Comparison of ENCODE assay signal across 10 cellular contexts in the genomic region with DNA sequence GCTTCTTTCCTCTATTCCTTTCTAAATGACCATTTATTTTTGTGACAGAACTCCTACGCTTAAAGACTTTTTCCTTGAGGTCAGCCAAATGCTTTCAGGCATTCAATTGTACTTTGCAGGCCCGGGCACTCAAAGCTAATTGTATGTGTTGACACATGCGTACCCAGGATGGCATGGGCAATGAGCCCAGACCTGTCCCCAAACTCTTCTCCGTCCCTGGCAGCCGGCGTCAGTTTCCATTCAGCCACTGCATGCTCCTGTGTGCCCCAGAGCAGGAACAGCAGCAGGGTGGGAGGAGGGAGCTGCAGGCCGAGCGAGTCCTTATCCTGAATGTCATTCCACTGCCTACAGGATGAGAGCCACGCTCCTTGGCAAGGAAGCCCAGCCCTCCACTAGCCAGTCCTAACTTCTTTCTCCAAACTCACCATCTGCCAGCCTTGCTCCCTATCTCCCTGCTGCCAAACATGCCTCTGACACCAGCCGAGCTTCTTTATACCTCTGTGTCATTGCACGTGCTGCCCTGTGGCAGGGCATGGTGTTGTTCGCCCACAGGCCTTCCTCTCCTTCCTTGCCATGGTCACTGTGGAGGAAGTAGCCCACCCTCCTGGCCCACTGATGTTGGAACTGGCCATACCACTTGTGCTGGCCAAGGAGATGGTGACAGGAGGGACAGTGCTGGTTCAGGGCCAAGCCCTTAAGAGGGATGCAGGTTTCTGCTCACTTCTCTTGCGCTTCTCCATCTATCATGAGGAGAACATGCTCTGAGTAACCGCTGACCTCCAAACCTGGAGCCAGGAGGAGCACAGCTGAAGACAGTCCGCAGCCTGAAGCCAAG.
DNase-seq lines count a peak whose midpoint lies in the region; ATAC-seq and TF ChIP-seq lines count a peak whose summit lies in the region.
"Had no signal": no experiment of that assay in that cellular context is flagged by ENCODE, and none has a peak within 500 bp of the region (broad histone marks: within the 10 kb centered on the region; RNA-seq: fewer than 3 reads in every experiment).

No MANE protein-coding gene starts in this region.

- CTCF ChIA-PET in HEK293T (lab: Yijun Ruan, JAX) = interaction anchor here (0.7 kb wide), 1 partner anchor 175 kb away, joined by 4 read pairs; no protein-coding TSS in a partner anchor

- POLR2A ChIA-PET in HEK293T (lab: Yijun Ruan, JAX) = no interaction called here

- DNase-seq in Ammon's horn (ENCODE audit: low spot score) (peak; percentile 46), NCI-H446 treated with DMSO at 0.1 percent for 48 hours (lab: John Stamatoyannopoulos, UW) (peak; percentile 79), medulla oblongata (ENCODE audit: extremely low spot score) (peak; percentile 56), NAMALWA (ENCODE audit: low spot score) (no peak), HEK293T (ENCODE audit: extremely low spot score) (no peak), islet precursor cell (no peak)
- DNase-seq: NCI-H146 had no signal

- peak; percentile 56 for ATAC-seq in esophagus mucosa
- ATAC-seq in GM21515 (IDR thresholded peaks at IDR 0.05; ENCODE audit: unreplicated experiment) = no peak
- ATAC-seq: A549 had no signal

TF ChIP-seq in HEK293T, 16 proteins besides CTCF, POLR2A, EP300 and RAD21:
- TF ChIP-seq BHLHE40 (IDR thresholded peaks at IDR 0.05; ENCODE audit: borderline replicate concordance) = no peak
- TF ChIP-seq ZNF384 (IDR thresholded peaks at IDR 0.05) = no peak
- TF ChIP-seq CTBP1 (IDR thresholded peaks at IDR 0.05; ENCODE audit: borderline replicate concordance) = no peak
- no peak for TF ChIP-seq TARDBP (IDR thresholded peaks at IDR 0.05)
- no peak for TF ChIP-seq FOXA1 (IDR thresholded peaks at IDR 0.05)
- TF ChIP-seq SUZ12 (IDR thresholded peaks at IDR 0.05) = no peak
- no peak for TF ChIP-seq FOXK2 (IDR thresholded peaks at IDR 0.05)
- TF ChIP-seq, protein P1, sequence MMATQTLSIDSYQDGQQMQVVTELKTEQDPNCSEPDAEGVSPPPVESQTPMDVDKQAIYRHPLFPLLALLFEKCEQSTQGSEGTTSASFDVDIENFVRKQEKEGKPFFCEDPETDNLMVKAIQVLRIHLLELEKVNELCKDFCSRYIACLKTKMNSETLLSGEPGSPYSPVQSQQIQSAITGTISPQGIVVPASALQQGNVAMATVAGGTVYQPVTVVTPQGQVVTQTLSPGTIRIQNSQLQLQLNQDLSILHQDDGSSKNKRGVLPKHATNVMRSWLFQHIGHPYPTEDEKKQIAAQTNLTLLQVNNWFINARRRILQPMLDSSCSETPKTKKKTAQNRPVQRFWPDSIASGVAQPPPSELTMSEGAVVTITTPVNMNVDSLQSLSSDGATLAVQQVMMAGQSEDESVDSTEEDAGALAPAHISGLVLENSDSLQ (IDR thresholded peaks at IDR 0.05) = no peak
- TF ChIP-seq NFRKB (IDR thresholded peaks at IDR 0.05) = no peak

Comparison
In these comparisons a context has a peak if more than half of its experiments do, and no peak if none do; other contexts are left out.
1. DNase-seq: peak in Ammon's horn (single experiment), NCI-H446 treated with DMSO at 0.1 percent for 48 hours (single experiment) and medulla oblongata (single experiment); none in NAMALWA (single experiment), HEK293T (single experiment) and islet precursor cell (single experiment).